3 cellular contexts compared by ENCODE assay signal in the genomic region with DNA sequence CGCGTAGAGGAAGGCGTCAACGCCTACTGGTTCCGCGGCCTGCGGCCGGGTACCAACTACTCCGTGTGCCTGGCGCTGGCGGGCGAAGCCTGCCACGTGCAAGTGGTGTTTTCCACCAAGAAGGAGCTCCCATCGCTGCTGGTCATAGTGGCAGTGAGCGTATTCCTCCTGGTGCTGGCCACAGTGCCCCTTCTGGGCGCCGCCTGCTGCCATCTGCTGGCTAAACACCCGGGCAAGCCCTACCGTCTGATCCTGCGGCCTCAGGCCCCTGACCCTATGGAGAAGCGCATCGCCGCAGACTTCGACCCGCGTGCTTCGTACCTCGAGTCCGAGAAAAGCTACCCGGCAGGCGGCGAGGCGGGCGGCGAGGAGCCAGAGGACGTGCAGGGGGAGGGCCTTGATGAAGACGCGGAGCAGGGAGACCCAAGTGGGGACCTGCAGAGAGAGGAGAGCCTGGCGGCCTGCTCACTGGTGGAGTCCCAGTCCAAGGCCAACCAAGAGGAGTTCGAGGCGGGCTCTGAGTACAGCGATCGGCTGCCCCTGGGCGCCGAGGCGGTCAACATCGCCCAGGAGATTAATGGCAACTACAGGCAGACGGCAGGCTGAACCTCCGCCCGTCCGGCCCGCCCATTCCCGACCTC.
A peak's percentile ranks its signal among the peaks of the same experiment; 100 is the strongest.
TF ChIP-seq lines count a peak whose summit lies in the region.

No MANE protein-coding gene starts in this region.

TF ChIP-seq in A549, 52 proteins besides CTCF, POLR2A, EP300 and RAD21:
- no peak for TF ChIP-seq JUN (IDR thresholded peaks at IDR 0.05)
- TF ChIP-seq NR3C1 (IDR thresholded peaks at IDR 0.05) = no peak
- TF ChIP-seq CEBPB (IDR thresholded peaks at IDR 0.05) = no peak
- TF ChIP-seq EHF (CRISPR knock-in tag; IDR thresholded peaks at IDR 0.05) = no peak
- TF ChIP-seq CBX8 (IDR thresholded peaks at IDR 0.05) = no peak
- TF ChIP-seq, protein P1, sequence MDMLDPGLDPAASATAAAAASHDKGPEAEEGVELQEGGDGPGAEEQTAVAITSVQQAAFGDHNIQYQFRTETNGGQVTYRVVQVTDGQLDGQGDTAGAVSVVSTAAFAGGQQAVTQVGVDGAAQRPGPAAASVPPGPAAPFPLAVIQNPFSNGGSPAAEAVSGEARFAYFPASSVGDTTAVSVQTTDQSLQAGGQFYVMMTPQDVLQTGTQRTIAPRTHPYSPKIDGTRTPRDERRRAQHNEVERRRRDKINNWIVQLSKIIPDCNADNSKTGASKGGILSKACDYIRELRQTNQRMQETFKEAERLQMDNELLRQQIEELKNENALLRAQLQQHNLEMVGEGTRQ (IDR thresholded peaks at IDR 0.05) = no peak
- TF ChIP-seq ESRRA (IDR thresholded peaks at IDR 0.05; ENCODE audit: borderline replicate concordance, low read length) = no peak
- TF ChIP-seq, protein P2, sequence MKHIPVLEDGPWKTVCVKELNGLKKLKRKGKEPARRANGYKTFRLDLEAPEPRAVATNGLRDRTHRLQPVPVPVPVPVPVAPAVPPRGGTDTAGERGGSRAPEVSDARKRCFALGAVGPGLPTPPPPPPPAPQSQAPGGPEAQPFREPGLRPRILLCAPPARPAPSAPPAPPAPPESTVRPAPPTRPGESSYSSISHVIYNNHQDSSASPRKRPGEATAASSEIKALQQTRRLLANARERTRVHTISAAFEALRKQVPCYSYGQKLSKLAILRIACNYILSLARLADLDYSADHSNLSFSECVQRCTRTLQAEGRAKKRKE (CRISPR knock-in tag; IDR thresholded peaks at IDR 0.05; ENCODE audit: low read depth) = no peak
- TF ChIP-seq, protein P3, sequence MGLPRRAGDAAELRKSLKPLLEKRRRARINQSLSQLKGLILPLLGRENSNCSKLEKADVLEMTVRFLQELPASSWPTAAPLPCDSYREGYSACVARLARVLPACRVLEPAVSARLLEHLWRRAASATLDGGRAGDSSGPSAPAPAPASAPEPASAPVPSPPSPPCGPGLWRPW (IDR thresholded peaks at IDR 0.05) = no peak
- TF ChIP-seq RCOR1 (IDR thresholded peaks at IDR 0.05; ENCODE audit: low read depth, low read length) = no peak
- TF ChIP-seq HDAC2 (IDR thresholded peaks at IDR 0.05) = no peak
- no peak for TF ChIP-seq BHLHE40 (IDR thresholded peaks at IDR 0.05; ENCODE audit: low read depth, low read length)
- no peak for TF ChIP-seq PHF8 (IDR thresholded peaks at IDR 0.05; ENCODE audit: borderline replicate concordance, low read depth)
- no peak for TF ChIP-seq HOXB5 (CRISPR knock-in tag; IDR thresholded peaks at IDR 0.05)
- TF ChIP-seq CHD2 (IDR thresholded peaks at IDR 0.05; ENCODE audit: low read length, partially characterized antibody) = no peak
- no peak for TF ChIP-seq TFCP2L1 (CRISPR knock-in tag; IDR thresholded peaks at IDR 0.05)
- TF ChIP-seq, protein P4, sequence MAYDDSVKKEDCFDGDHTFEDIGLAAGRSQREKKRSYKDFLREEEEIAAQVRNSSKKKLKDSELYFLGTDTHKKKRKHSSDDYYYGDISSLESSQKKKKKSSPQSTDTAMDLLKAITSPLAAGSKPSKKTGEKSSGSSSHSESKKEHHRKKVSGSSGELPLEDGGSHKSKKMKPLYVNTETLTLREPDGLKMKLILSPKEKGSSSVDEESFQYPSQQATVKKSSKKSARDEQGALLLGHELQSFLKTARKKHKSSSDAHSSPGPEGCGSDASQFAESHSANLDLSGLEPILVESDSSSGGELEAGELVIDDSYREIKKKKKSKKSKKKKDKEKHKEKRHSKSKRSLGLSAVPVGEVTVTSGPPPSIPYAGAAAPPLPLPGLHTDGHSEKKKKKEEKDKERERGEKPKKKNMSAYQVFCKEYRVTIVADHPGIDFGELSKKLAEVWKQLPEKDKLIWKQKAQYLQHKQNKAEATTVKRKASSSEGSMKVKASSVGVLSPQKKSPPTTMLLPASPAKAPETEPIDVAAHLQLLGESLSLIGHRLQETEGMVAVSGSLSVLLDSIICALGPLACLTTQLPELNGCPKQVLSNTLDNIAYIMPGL (CRISPR knock-in tag; IDR thresholded peaks at IDR 0.05; ENCODE audit: borderline replicate concordance) = no peak

TF ChIP-seq in GM12878, 131 proteins besides CTCF, POLR2A, EP300 and RAD21:
- TF ChIP-seq, protein P5, sequence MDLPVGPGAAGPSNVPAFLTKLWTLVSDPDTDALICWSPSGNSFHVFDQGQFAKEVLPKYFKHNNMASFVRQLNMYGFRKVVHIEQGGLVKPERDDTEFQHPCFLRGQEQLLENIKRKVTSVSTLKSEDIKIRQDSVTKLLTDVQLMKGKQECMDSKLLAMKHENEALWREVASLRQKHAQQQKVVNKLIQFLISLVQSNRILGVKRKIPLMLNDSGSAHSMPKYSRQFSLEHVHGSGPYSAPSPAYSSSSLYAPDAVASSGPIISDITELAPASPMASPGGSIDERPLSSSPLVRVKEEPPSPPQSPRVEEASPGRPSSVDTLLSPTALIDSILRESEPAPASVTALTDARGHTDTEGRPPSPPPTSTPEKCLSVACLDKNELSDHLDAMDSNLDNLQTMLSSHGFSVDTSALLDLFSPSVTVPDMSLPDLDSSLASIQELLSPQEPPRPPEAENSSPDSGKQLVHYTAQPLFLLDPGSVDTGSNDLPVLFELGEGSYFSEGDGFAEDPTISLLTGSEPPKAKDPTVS (IDR thresholded peaks at IDR 0.05; ENCODE audit: low read depth, low read length) = no peak
- TF ChIP-seq, protein P6, sequence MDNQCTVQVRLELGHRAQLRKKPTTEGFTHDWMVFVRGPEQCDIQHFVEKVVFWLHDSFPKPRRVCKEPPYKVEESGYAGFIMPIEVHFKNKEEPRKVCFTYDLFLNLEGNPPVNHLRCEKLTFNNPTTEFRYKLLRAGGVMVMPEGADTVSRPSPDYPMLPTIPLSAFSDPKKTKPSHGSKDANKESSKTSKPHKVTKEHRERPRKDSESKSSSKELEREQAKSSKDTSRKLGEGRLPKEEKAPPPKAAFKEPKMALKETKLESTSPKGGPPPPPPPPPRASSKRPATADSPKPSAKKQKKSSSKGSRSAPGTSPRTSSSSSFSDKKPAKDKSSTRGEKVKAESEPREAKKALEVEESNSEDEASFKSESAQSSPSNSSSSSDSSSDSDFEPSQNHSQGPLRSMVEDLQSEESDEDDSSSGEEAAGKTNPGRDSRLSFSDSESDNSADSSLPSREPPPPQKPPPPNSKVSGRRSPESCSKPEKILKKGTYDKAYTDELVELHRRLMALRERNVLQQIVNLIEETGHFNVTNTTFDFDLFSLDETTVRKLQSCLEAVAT (IDR thresholded peaks at IDR 0.05) = no peak
- no peak for TF ChIP-seq BRCA1 (IDR thresholded peaks at IDR 0.05; ENCODE audit: low read depth, low read length)
- TF ChIP-seq TCF12 (IDR thresholded peaks at IDR 0.05; ENCODE audit: low read depth, low read length) = no peak
- TF ChIP-seq, protein P7, sequence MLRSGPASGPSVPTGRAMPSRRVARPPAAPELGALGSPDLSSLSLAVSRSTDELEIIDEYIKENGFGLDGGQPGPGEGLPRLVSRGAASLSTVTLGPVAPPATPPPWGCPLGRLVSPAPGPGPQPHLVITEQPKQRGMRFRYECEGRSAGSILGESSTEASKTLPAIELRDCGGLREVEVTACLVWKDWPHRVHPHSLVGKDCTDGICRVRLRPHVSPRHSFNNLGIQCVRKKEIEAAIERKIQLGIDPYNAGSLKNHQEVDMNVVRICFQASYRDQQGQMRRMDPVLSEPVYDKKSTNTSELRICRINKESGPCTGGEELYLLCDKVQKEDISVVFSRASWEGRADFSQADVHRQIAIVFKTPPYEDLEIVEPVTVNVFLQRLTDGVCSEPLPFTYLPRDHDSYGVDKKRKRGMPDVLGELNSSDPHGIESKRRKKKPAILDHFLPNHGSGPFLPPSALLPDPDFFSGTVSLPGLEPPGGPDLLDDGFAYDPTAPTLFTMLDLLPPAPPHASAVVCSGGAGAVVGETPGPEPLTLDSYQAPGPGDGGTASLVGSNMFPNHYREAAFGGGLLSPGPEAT (IDR thresholded peaks at IDR 0.05; ENCODE audit: low read depth) = no peak
- no peak for TF ChIP-seq SREBF1 (IDR thresholded peaks at IDR 0.05; ENCODE audit: low read length)
- TF ChIP-seq SREBF2 (IDR thresholded peaks at IDR 0.05; ENCODE audit: low read length) = no peak
- TF ChIP-seq, protein P8, sequence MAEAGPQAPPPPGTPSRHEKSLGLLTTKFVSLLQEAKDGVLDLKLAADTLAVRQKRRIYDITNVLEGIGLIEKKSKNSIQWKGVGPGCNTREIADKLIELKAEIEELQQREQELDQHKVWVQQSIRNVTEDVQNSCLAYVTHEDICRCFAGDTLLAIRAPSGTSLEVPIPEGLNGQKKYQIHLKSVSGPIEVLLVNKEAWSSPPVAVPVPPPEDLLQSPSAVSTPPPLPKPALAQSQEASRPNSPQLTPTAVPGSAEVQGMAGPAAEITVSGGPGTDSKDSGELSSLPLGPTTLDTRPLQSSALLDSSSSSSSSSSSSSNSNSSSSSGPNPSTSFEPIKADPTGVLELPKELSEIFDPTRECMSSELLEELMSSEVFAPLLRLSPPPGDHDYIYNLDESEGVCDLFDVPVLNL (IDR thresholded peaks at IDR 0.05; ENCODE audit: low read depth, low read length) = no peak
- no peak for TF ChIP-seq FOXM1 (IDR thresholded peaks at IDR 0.05; ENCODE audit: low read depth, low read length)
- TF ChIP-seq, protein P9, sequence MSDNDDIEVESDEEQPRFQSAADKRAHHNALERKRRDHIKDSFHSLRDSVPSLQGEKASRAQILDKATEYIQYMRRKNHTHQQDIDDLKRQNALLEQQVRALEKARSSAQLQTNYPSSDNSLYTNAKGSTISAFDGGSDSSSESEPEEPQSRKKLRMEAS (IDR thresholded peaks at IDR 0.05; ENCODE audit: low read depth, low read length) = no peak
- TF ChIP-seq CREB1 (IDR thresholded peaks at IDR 0.05; ENCODE audit: low read depth) = no peak
- TF ChIP-seq MXI1 (IDR thresholded peaks at IDR 0.05; ENCODE audit: low read depth, low read length) = no peak
TF ChIP-seq in GM12878: peak in this region for 0.

TF ChIP-seq in liver, 16 proteins besides CTCF, POLR2A, EP300 and RAD21:
- no peak for TF ChIP-seq NR2F2 (IDR thresholded peaks at IDR 0.05)
- TF ChIP-seq HNF4G (IDR thresholded peaks at IDR 0.05) = no peak
- TF ChIP-seq HNF4A (conservative IDR thresholded peaks at IDR 0.05) = peak; percentile 28 to 62
- peak in 1 of 2 donors; percentile 34 for TF ChIP-seq RXRA (IDR thresholded peaks at IDR 0.05)
- TF ChIP-seq FOXA2 (IDR thresholded peaks at IDR 0.05) = no peak
- TF ChIP-seq, protein P10, sequence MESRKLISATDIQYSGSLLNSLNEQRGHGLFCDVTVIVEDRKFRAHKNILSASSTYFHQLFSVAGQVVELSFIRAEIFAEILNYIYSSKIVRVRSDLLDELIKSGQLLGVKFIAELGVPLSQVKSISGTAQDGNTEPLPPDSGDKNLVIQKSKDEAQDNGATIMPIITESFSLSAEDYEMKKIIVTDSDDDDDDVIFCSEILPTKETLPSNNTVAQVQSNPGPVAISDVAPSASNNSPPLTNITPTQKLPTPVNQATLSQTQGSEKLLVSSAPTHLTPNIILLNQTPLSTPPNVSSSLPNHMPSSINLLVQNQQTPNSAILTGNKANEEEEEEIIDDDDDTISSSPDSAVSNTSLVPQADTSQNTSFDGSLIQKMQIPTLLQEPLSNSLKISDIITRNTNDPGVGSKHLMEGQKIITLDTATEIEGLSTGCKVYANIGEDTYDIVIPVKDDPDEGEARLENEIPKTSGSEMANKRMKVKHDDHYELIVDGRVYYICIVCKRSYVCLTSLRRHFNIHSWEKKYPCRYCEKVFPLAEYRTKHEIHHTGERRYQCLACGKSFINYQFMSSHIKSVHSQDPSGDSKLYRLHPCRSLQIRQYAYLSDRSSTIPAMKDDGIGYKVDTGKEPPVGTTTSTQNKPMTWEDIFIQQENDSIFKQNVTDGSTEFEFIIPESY (IDR thresholded peaks at IDR 0.05) = no peak
- TF ChIP-seq FOXA1 (IDR thresholded peaks at IDR 0.05) = no peak
- no peak for TF ChIP-seq TAF1 (conservative IDR thresholded peaks at IDR 0.05)
